In genomic region chr1:203278885-203279406, GRCh38 we compare ENCODE assay signal across 9 cellular contexts. TPM values are rescaled to one million over a fixed set of nuclear protein-coding genes. Genes with fewer than 3 reads are reported as not detected.
DNase-seq lines count a peak whose midpoint lies in the region; ATAC-seq, FAIRE-seq and TF ChIP-seq lines count a peak whose summit lies in the region.
"Had no signal": no experiment of that assay in that cellular context is flagged by ENCODE, and none has a peak within 500 bp of the region (broad histone marks: within the 10 kb centered on the region; RNA-seq: fewer than 3 reads in every experiment).

No MANE protein-coding gene starts in this region.

- H3K4me2 ChIP-seq in keratinocyte (ENCODE audit: control insufficient read depth, extremely low read depth, insufficient read depth, low read depth, low read length) (peak overlapping the region; percentile 68), smooth muscle cell (peak overlapping the region; percentile 85)

- peak overlapping the region; percentile 36; the same call in 1 of the 2 replicates for H3K4me3 ChIP-seq in HUES64 (ENCODE audit: low read length)
- H3K4me3 ChIP-seq in keratinocyte (ENCODE audit: control insufficient read depth in 2 of 3, extremely low read depth in 1 of 3, insufficient read depth in 2 of 3, low read depth in 1 of 3, low read length in 3 of 3), result peak overlapping the region in 2 of 3 experiments; percentile 6 to 44
- no peak overlapping the region for H3K4me3 ChIP-seq in smooth muscle cell

- H3K79me2 ChIP-seq in keratinocyte (ENCODE audit: control insufficient read depth, insufficient read depth, low read length) (no peaks in the 10 kb centered on the region), smooth muscle cell (ENCODE audit: low read depth) (no peaks in the 10 kb centered on the region)

- H3K36me3 Mint-ChIP-seq in activated T-helper 2 cell treated with anti-CD3 and anti-CD28 coated beads, Interferon-gamma antibody, Interleukin-2, Interleukin-4, amounts not matched to agents 10 μg/mL and 5 μg/mL and 100 μg/mL, durations not matched to agents 14 hours and 24 hours and 36 hours (ENCODE audit: low read depth), result no peaks in the 10 kb centered on the region

- H3K27ac ChIP-seq in HUES64 (ENCODE audit: low read depth, low read length), result no peak overlapping the region
- H3K27ac ChIP-seq in keratinocyte (ENCODE audit: control insufficient read depth, insufficient read depth, low read length), result peak overlapping the region; percentile 80
- H3K27ac ChIP-seq in smooth muscle cell (ENCODE audit: low read depth), result peak overlapping the region; percentile 88

- no peaks in the 10 kb centered on the region for H3K9me1 ChIP-seq in keratinocyte (ENCODE audit: control insufficient read depth, extremely low read depth, insufficient read depth, low read length)

- H3K27ac Mint-ChIP-seq in activated T-helper 2 cell treated with anti-CD3 and anti-CD28 coated beads, Interferon-gamma antibody, Interleukin-2, Interleukin-4, amounts not matched to agents 10 μg/mL and 5 μg/mL and 100 μg/mL, durations not matched to agents 14 hours and 24 hours and 36 hours, result peak overlapping the region; percentile 58

- H3K9me3 Mint-ChIP-seq in activated T-helper 2 cell treated with anti-CD3 and anti-CD28 coated beads, Interferon-gamma antibody, Interleukin-2, Interleukin-4, amounts not matched to agents 10 μg/mL and 5 μg/mL and 100 μg/mL, durations not matched to agents 14 hours and 24 hours and 36 hours, result no peaks in the 10 kb centered on the region

- no peak overlapping the region for H3K4me3 Mint-ChIP-seq in activated T-helper 2 cell treated with anti-CD3 and anti-CD28 coated beads, Interferon-gamma antibody, Interleukin-2, Interleukin-4, amounts not matched to agents 10 μg/mL and 5 μg/mL and 100 μg/mL, durations not matched to agents 14 hours and 24 hours and 36 hours (ENCODE audit: low read depth)

- H3K36me3 ChIP-seq in HUES64 (ENCODE audit: insufficient read depth, low read length) (no peaks in the 10 kb centered on the region), keratinocyte (ENCODE audit: control insufficient read depth in 2 of 2, extremely low read depth in 1 of 2, insufficient read depth in 2 of 2, low read length in 2 of 2) (no peaks in the 10 kb centered on the region), smooth muscle cell (ENCODE audit: low read depth) (no peaks in the 10 kb centered on the region)

- no peak for FAIRE-seq in keratinocyte (lab: Jason Lieb, UNC)
- FAIRE-seq: frontal cortex had no signal

- H3K9me3 ChIP-seq in HUES64 (ENCODE audit: insufficient read depth, low read depth, low read length), result no peaks in the 10 kb centered on the region
- H3K9me3 ChIP-seq in keratinocyte (ENCODE audit: control insufficient read depth, low read depth, low read length), result no peaks in the 10 kb centered on the region
- no peaks in the 10 kb centered on the region for H3K9me3 ChIP-seq in smooth muscle cell (replicated peaks; ENCODE audit: low read depth)

- intact Hi-C loops in activated T-helper 2 cell treated with anti-CD3 and anti-CD28 coated beads, Interferon-gamma antibody, Interleukin-2, Interleukin-4, amounts not matched to agents 10 μg/mL and 5 μg/mL and 100 μg/mL, durations not matched to agents 14 hours and 24 hours and 36 hours (cut with micrococcal nuclease), result no loop called here

- H3K4me1 Mint-ChIP-seq in activated T-helper 2 cell treated with anti-CD3 and anti-CD28 coated beads, Interferon-gamma antibody, Interleukin-2, Interleukin-4, amounts not matched to agents 10 μg/mL and 5 μg/mL and 100 μg/mL, durations not matched to agents 14 hours and 24 hours and 36 hours (ENCODE audit: low read depth), result peaks cover 59% of the 10 kb centered on the region

- H3K4me1 ChIP-seq in HUES64 (ENCODE audit: insufficient read depth, low read length) (peaks cover 11% of the 10 kb centered on the region; the same call in 1 of the 2 replicates), keratinocyte (ENCODE audit: control insufficient read depth, extremely low read depth, insufficient read depth, low read length) (peaks cover 50% of the 10 kb centered on the region), smooth muscle cell (ENCODE audit: low read depth) (peaks cover 18% of the 10 kb centered on the region)

- H3K9ac ChIP-seq in HUES64 (ENCODE audit: low read depth, low read length), result no peak overlapping the region
- peak overlapping the region; percentile 59 for H3K9ac ChIP-seq in keratinocyte (ENCODE audit: control insufficient read depth, extremely low read depth, insufficient read depth, low read length)
- peak overlapping the region; percentile 65 for H3K9ac ChIP-seq in smooth muscle cell (ENCODE audit: low read depth)

- dilution Hi-C loops in keratinocyte (cut with MboI; ENCODE audit: extremely low pct_ligation_motif_present, low sequenced_read_pairs), result no loop called here

- WGBS in HUES64, result 58% methylated on average over 8 of the region's 8 CpGs
- 25% methylated on average over 8 of the region's 8 CpGs for WGBS in smooth muscle cell (ENCODE audit: low lambda C conversion rate)

- no peak for DNase-seq in activated T-helper 2 cell treated with anti-CD3 and anti-CD28 coated beads, Interferon-gamma antibody, Interleukin-2, Interleukin-4, amounts not matched to agents 10 μg/mL and 5 μg/mL and 100 μg/mL, durations not matched to agents 14 hours and 24 hours and 36 hours (ENCODE audit: low spot score)
- DNase-seq in keratinocyte (ENCODE audit: low read depth, low spot score) (no peak), smooth muscle cell (lab: John Stamatoyannopoulos, UW; ENCODE audit: unreplicated experiment) (no peak), activated T-cell treated with anti-CD3 and anti-CD28 coated beads for 4 hours (no peak), hippocampal formation (lab: John Stamatoyannopoulos, UW) (no peak)
- DNase-seq in activated CD4-positive, CD25-positive, alpha-beta regulatory T cell treated with anti-CD3 and anti-CD28 coated beads, Interleukin-2, amount 50 U/mL, for 72 hours, result no peak

- H3K27me3 Mint-ChIP-seq in activated T-helper 2 cell treated with anti-CD3 and anti-CD28 coated beads, Interferon-gamma antibody, Interleukin-2, Interleukin-4, amounts not matched to agents 10 μg/mL and 5 μg/mL and 100 μg/mL, durations not matched to agents 14 hours and 24 hours and 36 hours (ENCODE audit: low read depth), result no peaks in the 10 kb centered on the region

- ATAC-seq in HG03442 (IDR thresholded peaks at IDR 0.05; ENCODE audit: unreplicated experiment), result no peak

- peaks cover 20% of the 10 kb centered on the region; the same call in 1 of the 2 replicates for H3K27me3 ChIP-seq in HUES64 (ENCODE audit: insufficient read depth, low read length)
- no peaks in the 10 kb centered on the region for H3K27me3 ChIP-seq in keratinocyte (ENCODE audit: control insufficient read depth, extremely low read depth, insufficient read depth, low read length)
- no peaks in the 10 kb centered on the region for H3K27me3 ChIP-seq in smooth muscle cell (ENCODE audit: low read depth)

- TF ChIP-seq CTCF in keratinocyte (optimal IDR thresholded peaks at IDR 0.05 in 1 of 3, IDR thresholded peaks at IDR 0.05 in 1 of 3, conservative IDR thresholded peaks at IDR 0.05 in 1 of 3; ENCODE audit: extremely low read depth in 1 of 3, insufficient read depth in 2 of 3, low read length in 3 of 3) (no peak), smooth muscle cell (IDR thresholded peaks at IDR 0.05; ENCODE audit: borderline replicate concordance, insufficient read depth, poor library complexity, severe bottlenecking) (no peak)

- peaks cover 10% of the 10 kb centered on the region for H3F3A ChIP-seq in smooth muscle cell (ENCODE audit: low read depth)

- H2AFZ ChIP-seq in keratinocyte (ENCODE audit: control insufficient read depth, low read length) (peak overlapping the region; percentile 83), smooth muscle cell (ENCODE audit: low read depth) (peak overlapping the region; percentile 81)

- H4K20me1 ChIP-seq in keratinocyte (ENCODE audit: control insufficient read depth, extremely low read depth, insufficient read depth, low read length), result no peaks in the 10 kb centered on the region
- H4K20me1 ChIP-seq in smooth muscle cell (ENCODE audit: low read depth), result no peaks in the 10 kb centered on the region

RNA-seq across cellular contexts. Expression of gene BTG2, which starts 26.4 kb away (rescaled TPM):
- polyA plus RNA-seq in HUES64 (2013, experiment 1 of 2), result 11.1 TPM
- polyA plus RNA-seq in HUES64 (2013, experiment 2 of 2), result 15.4 TPM
- 98.1 and 98.8 TPM in 2 replicates for total RNA-seq in activated T-helper 2 cell treated with anti-CD3 and anti-CD28 coated beads, Interferon-gamma antibody, Interleukin-2, Interleukin-4, amounts not matched to agents 10 μg/mL and 5 μg/mL and 100 μg/mL, durations not matched to agents 14 hours and 24 hours and 36 hours
- polyA plus RNA-seq in keratinocyte, result 52.4 to 230 TPM (median 117 TPM) in 3 replicates
- polyA plus RNA-seq in keratinocyte (2011; ENCODE audit: low read depth), result 28.0 TPM
- 84.3 and 101 TPM in 2 replicates for polyA plus RNA-seq in keratinocyte (2011; cell fraction: cytosol; rRNA removed)
- 278 and 325 TPM in 2 replicates for polyA plus RNA-seq in keratinocyte (2011; cell fraction: nucleus; rRNA removed)
- 34.6 and 187 TPM in 2 replicates for polyA plus RNA-seq in keratinocyte (2012; ENCODE audit: low replicate concordance)
- 23.8 to 191 TPM (median 82.3 TPM) in 3 replicates for polyA minus RNA-seq in keratinocyte
- polyA minus RNA-seq in keratinocyte (2011; cell fraction: cytosol; rRNA and poly(A)+ RNA removed), result 155 TPM
- 145 and 173 TPM in 2 replicates for polyA minus RNA-seq in keratinocyte (2011; cell fraction: nucleus; rRNA and poly(A)+ RNA removed)
- 80.0 and 96.1 TPM in 2 replicates for total RNA-seq in smooth muscle cell
- 93.8 and 101 TPM in 2 replicates for polyA plus RNA-seq in smooth muscle cell

RNA-seq across cellular contexts. Expression of gene CHIT1, which starts 49.5 kb away (rescaled TPM):
- not detected for polyA plus RNA-seq in HUES64 (2013, experiment 1 of 2)
- polyA plus RNA-seq in HUES64 (2013, experiment 2 of 2), result not detected
- total RNA-seq in activated T-helper 2 cell treated with anti-CD3 and anti-CD28 coated beads, Interferon-gamma antibody, Interleukin-2, Interleukin-4, amounts not matched to agents 10 μg/mL and 5 μg/mL and 100 μg/mL, durations not matched to agents 14 hours and 24 hours and 36 hours, result 0.09 and 0.34 TPM in 2 replicates
- polyA plus RNA-seq in keratinocyte (0.14 TPM in 1 of 3 replicates, not detected in the others), smooth muscle cell (not detected in 2 replicates)
- polyA plus RNA-seq in keratinocyte (2011; ENCODE audit: low read depth), result not detected
- not detected in 2 replicates for polyA plus RNA-seq in keratinocyte (2011; cell fraction: cytosol; rRNA removed)
- polyA plus RNA-seq in keratinocyte (2011; cell fraction: nucleus; rRNA removed), result 0.06 and 0.08 TPM in 2 replicates
- not detected in 2 replicates for polyA plus RNA-seq in keratinocyte (2012; ENCODE audit: low replicate concordance)
- polyA minus RNA-seq in keratinocyte, result 0.03 TPM in 2 of 3 replicates, not detected in the other
- polyA minus RNA-seq in keratinocyte (2011; cell fraction: cytosol; rRNA and poly(A)+ RNA removed), result not detected
- polyA minus RNA-seq in keratinocyte (2011; cell fraction: nucleus; rRNA and poly(A)+ RNA removed), result 0.16 TPM in 1 of 2 replicates, not detected in the other
- 0.04 TPM in 1 of 2 replicates, not detected in the other for total RNA-seq in smooth muscle cell
